In the genomic region with DNA sequence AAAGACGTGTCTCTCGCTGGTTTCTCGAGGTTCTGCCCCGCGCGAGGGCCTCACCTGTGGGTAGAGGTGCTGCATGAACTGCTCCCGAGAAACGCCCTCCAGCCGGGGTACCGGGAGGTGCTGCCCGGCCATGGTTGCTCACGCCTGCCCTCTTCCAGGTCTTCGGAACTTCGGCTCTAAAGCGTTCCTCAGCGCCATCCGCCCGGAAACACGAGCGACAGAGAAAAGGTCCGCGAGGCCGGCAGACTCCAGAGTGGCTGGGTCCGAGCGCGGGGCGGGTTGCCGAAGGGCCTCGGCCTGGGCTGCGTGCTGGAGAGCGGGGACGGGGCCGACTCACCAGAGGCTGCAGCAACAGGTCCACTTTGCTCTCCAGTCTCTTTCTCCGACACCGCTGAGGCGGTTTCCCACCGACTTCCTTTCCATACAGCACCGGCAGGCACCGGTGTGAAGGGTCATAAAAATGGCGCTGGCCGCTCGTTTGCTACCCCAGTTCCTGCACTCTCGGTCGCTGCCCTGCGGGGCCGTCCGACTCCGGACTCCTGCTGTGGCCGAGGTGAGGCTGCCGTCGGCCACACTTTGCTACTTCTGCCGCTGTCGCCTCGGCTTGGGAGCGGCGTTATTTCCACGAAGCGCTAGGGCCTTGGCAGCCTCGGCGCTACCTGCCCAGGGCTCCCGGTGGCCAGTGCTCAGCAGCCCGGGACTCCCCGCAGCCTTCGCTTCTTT, we compare ENCODE assay signal across 1 cellular context.
A peak's percentile ranks its signal among the peaks of the same experiment; 100 is the strongest.
TF ChIP-seq lines count a peak whose summit lies in the region.

A gene with protein sequence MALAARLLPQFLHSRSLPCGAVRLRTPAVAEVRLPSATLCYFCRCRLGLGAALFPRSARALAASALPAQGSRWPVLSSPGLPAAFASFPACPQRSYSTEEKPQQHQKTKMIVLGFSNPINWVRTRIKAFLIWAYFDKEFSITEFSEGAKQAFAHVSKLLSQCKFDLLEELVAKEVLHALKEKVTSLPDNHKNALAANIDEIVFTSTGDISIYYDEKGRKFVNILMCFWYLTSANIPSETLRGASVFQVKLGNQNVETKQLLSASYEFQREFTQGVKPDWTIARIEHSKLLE (plus strand): TSS at position 244 of the 723 bp plus-strand sequence. CDS start 217 bp downstream, at position 461.
A gene with protein sequence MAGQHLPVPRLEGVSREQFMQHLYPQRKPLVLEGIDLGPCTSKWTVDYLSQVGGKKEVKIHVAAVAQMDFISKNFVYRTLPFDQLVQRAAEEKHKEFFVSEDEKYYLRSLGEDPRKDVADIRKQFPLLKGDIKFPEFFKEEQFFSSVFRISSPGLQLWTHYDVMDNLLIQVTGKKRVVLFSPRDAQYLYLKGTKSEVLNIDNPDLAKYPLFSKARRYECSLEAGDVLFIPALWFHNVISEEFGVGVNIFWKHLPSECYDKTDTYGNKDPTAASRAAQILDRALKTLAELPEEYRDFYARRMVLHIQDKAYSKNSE (minus strand): TSS at position 153 of the 723 bp plus-strand sequence. CDS start 21 bp downstream, at position 132.

TF ChIP-seq in K562, 482 proteins besides CTCF, POLR2A, EP300 and RAD21 (continued from another document and continues in another):
- TF ChIP-seq, protein P1, sequence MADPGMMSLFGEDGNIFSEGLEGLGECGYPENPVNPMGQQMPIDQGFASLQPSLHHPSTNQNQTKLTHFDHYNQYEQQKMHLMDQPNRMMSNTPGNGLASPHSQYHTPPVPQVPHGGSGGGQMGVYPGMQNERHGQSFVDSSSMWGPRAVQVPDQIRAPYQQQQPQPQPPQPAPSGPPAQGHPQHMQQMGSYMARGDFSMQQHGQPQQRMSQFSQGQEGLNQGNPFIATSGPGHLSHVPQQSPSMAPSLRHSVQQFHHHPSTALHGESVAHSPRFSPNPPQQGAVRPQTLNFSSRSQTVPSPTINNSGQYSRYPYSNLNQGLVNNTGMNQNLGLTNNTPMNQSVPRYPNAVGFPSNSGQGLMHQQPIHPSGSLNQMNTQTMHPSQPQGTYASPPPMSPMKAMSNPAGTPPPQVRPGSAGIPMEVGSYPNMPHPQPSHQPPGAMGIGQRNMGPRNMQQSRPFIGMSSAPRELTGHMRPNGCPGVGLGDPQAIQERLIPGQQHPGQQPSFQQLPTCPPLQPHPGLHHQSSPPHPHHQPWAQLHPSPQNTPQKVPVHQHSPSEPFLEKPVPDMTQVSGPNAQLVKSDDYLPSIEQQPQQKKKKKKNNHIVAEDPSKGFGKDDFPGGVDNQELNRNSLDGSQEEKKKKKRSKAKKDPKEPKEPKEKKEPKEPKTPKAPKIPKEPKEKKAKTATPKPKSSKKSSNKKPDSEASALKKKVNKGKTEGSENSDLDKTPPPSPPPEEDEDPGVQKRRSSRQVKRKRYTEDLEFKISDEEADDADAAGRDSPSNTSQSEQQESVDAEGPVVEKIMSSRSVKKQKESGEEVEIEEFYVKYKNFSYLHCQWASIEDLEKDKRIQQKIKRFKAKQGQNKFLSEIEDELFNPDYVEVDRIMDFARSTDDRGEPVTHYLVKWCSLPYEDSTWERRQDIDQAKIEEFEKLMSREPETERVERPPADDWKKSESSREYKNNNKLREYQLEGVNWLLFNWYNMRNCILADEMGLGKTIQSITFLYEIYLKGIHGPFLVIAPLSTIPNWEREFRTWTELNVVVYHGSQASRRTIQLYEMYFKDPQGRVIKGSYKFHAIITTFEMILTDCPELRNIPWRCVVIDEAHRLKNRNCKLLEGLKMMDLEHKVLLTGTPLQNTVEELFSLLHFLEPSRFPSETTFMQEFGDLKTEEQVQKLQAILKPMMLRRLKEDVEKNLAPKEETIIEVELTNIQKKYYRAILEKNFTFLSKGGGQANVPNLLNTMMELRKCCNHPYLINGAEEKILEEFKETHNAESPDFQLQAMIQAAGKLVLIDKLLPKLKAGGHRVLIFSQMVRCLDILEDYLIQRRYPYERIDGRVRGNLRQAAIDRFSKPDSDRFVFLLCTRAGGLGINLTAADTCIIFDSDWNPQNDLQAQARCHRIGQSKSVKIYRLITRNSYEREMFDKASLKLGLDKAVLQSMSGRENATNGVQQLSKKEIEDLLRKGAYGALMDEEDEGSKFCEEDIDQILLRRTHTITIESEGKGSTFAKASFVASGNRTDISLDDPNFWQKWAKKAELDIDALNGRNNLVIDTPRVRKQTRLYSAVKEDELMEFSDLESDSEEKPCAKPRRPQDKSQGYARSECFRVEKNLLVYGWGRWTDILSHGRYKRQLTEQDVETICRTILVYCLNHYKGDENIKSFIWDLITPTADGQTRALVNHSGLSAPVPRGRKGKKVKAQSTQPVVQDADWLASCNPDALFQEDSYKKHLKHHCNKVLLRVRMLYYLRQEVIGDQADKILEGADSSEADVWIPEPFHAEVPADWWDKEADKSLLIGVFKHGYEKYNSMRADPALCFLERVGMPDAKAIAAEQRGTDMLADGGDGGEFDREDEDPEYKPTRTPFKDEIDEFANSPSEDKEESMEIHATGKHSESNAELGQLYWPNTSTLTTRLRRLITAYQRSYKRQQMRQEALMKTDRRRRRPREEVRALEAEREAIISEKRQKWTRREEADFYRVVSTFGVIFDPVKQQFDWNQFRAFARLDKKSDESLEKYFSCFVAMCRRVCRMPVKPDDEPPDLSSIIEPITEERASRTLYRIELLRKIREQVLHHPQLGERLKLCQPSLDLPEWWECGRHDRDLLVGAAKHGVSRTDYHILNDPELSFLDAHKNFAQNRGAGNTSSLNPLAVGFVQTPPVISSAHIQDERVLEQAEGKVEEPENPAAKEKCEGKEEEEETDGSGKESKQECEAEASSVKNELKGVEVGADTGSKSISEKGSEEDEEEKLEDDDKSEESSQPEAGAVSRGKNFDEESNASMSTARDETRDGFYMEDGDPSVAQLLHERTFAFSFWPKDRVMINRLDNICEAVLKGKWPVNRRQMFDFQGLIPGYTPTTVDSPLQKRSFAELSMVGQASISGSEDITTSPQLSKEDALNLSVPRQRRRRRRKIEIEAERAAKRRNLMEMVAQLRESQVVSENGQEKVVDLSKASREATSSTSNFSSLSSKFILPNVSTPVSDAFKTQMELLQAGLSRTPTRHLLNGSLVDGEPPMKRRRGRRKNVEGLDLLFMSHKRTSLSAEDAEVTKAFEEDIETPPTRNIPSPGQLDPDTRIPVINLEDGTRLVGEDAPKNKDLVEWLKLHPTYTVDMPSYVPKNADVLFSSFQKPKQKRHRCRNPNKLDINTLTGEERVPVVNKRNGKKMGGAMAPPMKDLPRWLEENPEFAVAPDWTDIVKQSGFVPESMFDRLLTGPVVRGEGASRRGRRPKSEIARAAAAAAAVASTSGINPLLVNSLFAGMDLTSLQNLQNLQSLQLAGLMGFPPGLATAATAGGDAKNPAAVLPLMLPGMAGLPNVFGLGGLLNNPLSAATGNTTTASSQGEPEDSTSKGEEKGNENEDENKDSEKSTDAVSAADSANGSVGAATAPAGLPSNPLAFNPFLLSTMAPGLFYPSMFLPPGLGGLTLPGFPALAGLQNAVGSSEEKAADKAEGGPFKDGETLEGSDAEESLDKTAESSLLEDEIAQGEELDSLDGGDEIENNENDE (IDR thresholded peaks at IDR 0.05; ENCODE audit: low read depth, low read length), result no peak
- TF ChIP-seq, protein P2, sequence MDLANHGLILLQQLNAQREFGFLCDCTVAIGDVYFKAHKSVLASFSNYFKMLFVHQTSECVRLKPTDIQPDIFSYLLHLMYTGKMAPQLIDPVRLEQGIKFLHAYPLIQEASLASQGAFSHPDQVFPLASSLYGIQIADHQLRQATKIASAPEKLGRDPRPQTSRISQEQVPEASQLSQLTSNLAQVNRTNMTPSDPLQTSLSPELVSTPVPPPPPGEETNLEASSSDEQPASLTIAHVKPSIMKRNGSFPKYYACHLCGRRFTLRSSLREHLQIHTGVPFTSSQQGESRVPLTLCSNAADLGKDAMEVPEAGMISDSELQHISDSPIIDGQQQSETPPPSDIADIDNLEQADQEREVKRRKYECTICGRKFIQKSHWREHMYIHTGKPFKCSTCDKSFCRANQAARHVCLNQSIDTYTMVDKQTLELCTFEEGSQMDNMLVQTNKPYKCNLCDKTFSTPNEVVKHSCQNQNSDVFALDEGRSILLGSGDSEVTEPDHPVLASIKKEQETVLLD (IDR thresholded peaks at IDR 0.05), result no peak
- TF ChIP-seq ZNF445 (CRISPR knock-in tag; IDR thresholded peaks at IDR 0.05; ENCODE audit: low read depth) (no peak), ZNF184 (CRISPR knock-in tag; IDR thresholded peaks at IDR 0.05) (no peak), KDM2B (CRISPR knock-in tag; IDR thresholded peaks at IDR 0.05) (no peak), TFAM (CRISPR knock-in tag; conservative IDR thresholded peaks at IDR 0.05) (no peak), DACH1 (IDR thresholded peaks at IDR 0.05; ENCODE audit: partially characterized antibody) (no peak), CBFA2T3 (IDR thresholded peaks at IDR 0.05) (no peak), ZNF717 (CRISPR knock-in tag; IDR thresholded peaks at IDR 0.05) (no peak), XRCC5 (IDR thresholded peaks at IDR 0.05; ENCODE audit: low read depth, low read length) (no peak), ZNF41 (CRISPR knock-in tag; conservative IDR thresholded peaks at IDR 0.05) (no peak), PURB (CRISPR knock-in tag; IDR thresholded peaks at IDR 0.05; ENCODE audit: low read depth) (no peak), PRPF4 (IDR thresholded peaks at IDR 0.05; ENCODE audit: insufficient read depth, low read depth, low read length, poor library complexity, severe bottlenecking) (no peak), BRCA1 (IDR thresholded peaks at IDR 0.05) (no peak), BRCA1 (CRISPR knock-in tag; IDR thresholded peaks at IDR 0.05) (no peak), LCOR (CRISPR knock-in tag; IDR thresholded peaks at IDR 0.05) (no peak; the same call in 1 of the 2 replicates), JUNB (CRISPR knock-in tag; conservative IDR thresholded peaks at IDR 0.05) (no peak), RBBP5 (IDR thresholded peaks at IDR 0.05; ENCODE audit: borderline replicate concordance, insufficient read depth, low read length, poor library complexity, severe bottlenecking) (peak; percentile 97), NR2C2 (CRISPR knock-in tag; IDR thresholded peaks at IDR 0.05) (peak; percentile 98), NR2C2 (tag; IDR thresholded peaks at IDR 0.05) (peak; percentile 100), KAT2B (IDR thresholded peaks at IDR 0.05; ENCODE audit: low read depth, low read length) (no peak), ZFX (CRISPR knock-in tag; IDR thresholded peaks at IDR 0.05) (peak; percentile 94), MTF1 (CRISPR knock-in tag; IDR thresholded peaks at IDR 0.05; ENCODE audit: borderline replicate concordance) (no peak), GTF2A2 (tag; IDR thresholded peaks at IDR 0.05) (peak; percentile 91), RBM17 (IDR thresholded peaks at IDR 0.05; ENCODE audit: borderline replicate concordance, low read depth, low read length) (no peak), RAD51 (IDR thresholded peaks at IDR 0.05; ENCODE audit: borderline replicate concordance, low read depth) (no peak), ZNF766 (CRISPR knock-in tag; conservative IDR thresholded peaks at IDR 0.05) (0 out of 2 replicates have a peak, but pooled peaks have one; percentile 28), C11orf30 (IDR thresholded peaks at IDR 0.05; ENCODE audit: low read depth) (peak; percentile 100), ZC3H8 (IDR thresholded peaks at IDR 0.05) (no peak), TCF7L2 (IDR thresholded peaks at IDR 0.05; ENCODE audit: low read depth, low read length) (no peak)
- TF ChIP-seq, protein P3, sequence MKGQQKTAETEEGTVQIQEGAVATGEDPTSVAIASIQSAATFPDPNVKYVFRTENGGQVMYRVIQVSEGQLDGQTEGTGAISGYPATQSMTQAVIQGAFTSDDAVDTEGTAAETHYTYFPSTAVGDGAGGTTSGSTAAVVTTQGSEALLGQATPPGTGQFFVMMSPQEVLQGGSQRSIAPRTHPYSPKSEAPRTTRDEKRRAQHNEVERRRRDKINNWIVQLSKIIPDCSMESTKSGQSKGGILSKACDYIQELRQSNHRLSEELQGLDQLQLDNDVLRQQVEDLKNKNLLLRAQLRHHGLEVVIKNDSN (CRISPR knock-in tag; IDR thresholded peaks at IDR 0.05), result no peak
- TF ChIP-seq, protein P4, sequence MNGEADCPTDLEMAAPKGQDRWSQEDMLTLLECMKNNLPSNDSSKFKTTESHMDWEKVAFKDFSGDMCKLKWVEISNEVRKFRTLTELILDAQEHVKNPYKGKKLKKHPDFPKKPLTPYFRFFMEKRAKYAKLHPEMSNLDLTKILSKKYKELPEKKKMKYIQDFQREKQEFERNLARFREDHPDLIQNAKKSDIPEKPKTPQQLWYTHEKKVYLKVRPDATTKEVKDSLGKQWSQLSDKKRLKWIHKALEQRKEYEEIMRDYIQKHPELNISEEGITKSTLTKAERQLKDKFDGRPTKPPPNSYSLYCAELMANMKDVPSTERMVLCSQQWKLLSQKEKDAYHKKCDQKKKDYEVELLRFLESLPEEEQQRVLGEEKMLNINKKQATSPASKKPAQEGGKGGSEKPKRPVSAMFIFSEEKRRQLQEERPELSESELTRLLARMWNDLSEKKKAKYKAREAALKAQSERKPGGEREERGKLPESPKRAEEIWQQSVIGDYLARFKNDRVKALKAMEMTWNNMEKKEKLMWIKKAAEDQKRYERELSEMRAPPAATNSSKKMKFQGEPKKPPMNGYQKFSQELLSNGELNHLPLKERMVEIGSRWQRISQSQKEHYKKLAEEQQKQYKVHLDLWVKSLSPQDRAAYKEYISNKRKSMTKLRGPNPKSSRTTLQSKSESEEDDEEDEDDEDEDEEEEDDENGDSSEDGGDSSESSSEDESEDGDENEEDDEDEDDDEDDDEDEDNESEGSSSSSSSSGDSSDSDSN (IDR thresholded peaks at IDR 0.05; ENCODE audit: borderline replicate concordance in 1 of 2, low read depth in 2 of 2, low read length in 2 of 2), result peak; percentile 91 to 94; a peak in 3 of 4 replicates
- TF ChIP-seq, protein P5, sequence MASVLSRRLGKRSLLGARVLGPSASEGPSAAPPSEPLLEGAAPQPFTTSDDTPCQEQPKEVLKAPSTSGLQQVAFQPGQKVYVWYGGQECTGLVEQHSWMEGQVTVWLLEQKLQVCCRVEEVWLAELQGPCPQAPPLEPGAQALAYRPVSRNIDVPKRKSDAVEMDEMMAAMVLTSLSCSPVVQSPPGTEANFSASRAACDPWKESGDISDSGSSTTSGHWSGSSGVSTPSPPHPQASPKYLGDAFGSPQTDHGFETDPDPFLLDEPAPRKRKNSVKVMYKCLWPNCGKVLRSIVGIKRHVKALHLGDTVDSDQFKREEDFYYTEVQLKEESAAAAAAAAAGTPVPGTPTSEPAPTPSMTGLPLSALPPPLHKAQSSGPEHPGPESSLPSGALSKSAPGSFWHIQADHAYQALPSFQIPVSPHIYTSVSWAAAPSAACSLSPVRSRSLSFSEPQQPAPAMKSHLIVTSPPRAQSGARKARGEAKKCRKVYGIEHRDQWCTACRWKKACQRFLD (CRISPR knock-in tag; IDR thresholded peaks at IDR 0.05), result peak; percentile 55; the same call in 1 of the 2 replicates
- TF ChIP-seq, protein P6, sequence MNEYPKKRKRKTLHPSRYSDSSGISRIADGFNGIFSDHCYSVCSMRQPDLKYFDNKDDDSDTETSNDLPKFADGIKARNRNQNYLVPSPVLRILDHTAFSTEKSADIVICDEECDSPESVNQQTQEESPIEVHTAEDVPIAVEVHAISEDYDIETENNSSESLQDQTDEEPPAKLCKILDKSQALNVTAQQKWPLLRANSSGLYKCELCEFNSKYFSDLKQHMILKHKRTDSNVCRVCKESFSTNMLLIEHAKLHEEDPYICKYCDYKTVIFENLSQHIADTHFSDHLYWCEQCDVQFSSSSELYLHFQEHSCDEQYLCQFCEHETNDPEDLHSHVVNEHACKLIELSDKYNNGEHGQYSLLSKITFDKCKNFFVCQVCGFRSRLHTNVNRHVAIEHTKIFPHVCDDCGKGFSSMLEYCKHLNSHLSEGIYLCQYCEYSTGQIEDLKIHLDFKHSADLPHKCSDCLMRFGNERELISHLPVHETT (CRISPR knock-in tag; conservative IDR thresholded peaks at IDR 0.05 in 1 of 2, IDR thresholded peaks at IDR 0.05 in 1 of 2), result peak in 1 of 2 experiments; percentile 80; a peak in 2 of 4 replicates
